Comparison of ENCODE assay signal across 18 cellular contexts in the genomic region with DNA sequence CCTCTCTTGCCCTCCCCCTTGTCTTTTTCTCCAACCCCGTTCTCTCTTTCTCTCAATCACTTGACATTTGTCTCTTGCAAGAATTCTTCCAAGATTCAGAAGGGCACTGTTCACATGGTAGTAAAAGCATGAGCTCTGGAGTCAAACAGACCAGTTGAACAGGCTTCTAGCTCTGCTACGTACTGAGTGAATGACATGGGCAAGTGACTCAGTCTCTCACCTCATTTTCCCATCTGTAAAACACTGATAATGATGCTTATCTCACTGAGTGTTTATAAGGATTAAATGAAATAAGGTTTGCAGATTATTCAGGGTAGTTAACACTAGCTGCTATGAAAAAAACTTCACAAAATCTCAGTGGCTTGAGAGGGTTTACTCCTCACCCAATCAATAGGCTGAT. TPM values are rescaled to one million over a fixed set of nuclear protein-coding genes. Genes with fewer than 3 reads are reported as not detected.
A peak's percentile ranks its signal among the peaks of the same experiment; 100 is the strongest.
DNase-seq lines count a peak whose midpoint lies in the region; ATAC-seq and TF ChIP-seq lines count a peak whose summit lies in the region.
"Had no signal": no experiment of that assay in that cellular context is flagged by ENCODE, and none has a peak within 500 bp of the region (broad histone marks: within the 10 kb centered on the region; RNA-seq: fewer than 3 reads in every experiment).

No MANE protein-coding gene starts in this region.

- peaks cover 14% of the 10 kb centered on the region for H3K4me1 ChIP-seq in OCI-LY7 (ENCODE audit: insufficient read depth, low read length, poor library complexity, severe bottlenecking)

- H3K79me2 ChIP-seq in OCI-LY7 (ENCODE audit: insufficient read depth, low read depth, low read length): no peaks in the 10 kb centered on the region

- H3K4me1 Mint-ChIP-seq in central memory CD8-positive, alpha-beta T cell: peaks cover 75% of the 10 kb centered on the region
- H3K4me1 Mint-ChIP-seq in stimulated activated memory B cell treated with anti-CD40 and anti-IgM and Interleukin-4, amounts not matched to agents 10 μg/mL and 1 μg/mL and 100 μg/mL, for 72 hours: peaks cover 51% of the 10 kb centered on the region

- H3K9me3 ChIP-seq in OCI-LY7 (ENCODE audit: low read length): no peaks in the 10 kb centered on the region
- H3K9me3 ChIP-seq: Peyer's patch had no signal

- no peaks in the 10 kb centered on the region for H3K27me3 Mint-ChIP-seq in central memory CD8-positive, alpha-beta T cell
- H3K27me3 Mint-ChIP-seq in stimulated activated memory B cell treated with anti-CD40 and anti-IgM and Interleukin-4, amounts not matched to agents 10 μg/mL and 1 μg/mL and 100 μg/mL, for 72 hours: no peaks in the 10 kb centered on the region

- peaks cover 3% of the 10 kb centered on the region; the same call in 1 of the 2 replicates for H3K36me3 ChIP-seq in OCI-LY7 (ENCODE audit: insufficient read depth, low read length)
- H3K36me3 ChIP-seq: Peyer's patch had no signal

- H3K9me2 ChIP-seq in OCI-LY7 (ENCODE audit: insufficient read depth, low read length): no peaks in the 10 kb centered on the region

- peak overlapping the region; percentile 11; the same call in 1 of the 2 replicates for H2AFZ ChIP-seq in OCI-LY7 (ENCODE audit: low read length)
- H2AFZ ChIP-seq: GM23338 had no signal

- no TSS peak for BruUV-seq in OCI-LY7 (replicated peaks; lab: Mats Ljungman, UMichigan)

- H3K27ac Mint-ChIP-seq in central memory CD8-positive, alpha-beta T cell (ENCODE audit: low read depth): peak overlapping the region; percentile 47
- H3K27ac Mint-ChIP-seq in stimulated activated memory B cell treated with anti-CD40 and anti-IgM and Interleukin-4, amounts not matched to agents 10 μg/mL and 1 μg/mL and 100 μg/mL, for 72 hours: peak overlapping the region; percentile 83
- H3K27ac Mint-ChIP-seq: GM23338, nephron progenitor cell had no signal

- H3K36me3 Mint-ChIP-seq in central memory CD8-positive, alpha-beta T cell (ENCODE audit: insufficient read depth): peaks cover 12% of the 10 kb centered on the region
- peaks cover 18% of the 10 kb centered on the region for H3K36me3 Mint-ChIP-seq in stimulated activated memory B cell treated with anti-CD40 and anti-IgM and Interleukin-4, amounts not matched to agents 10 μg/mL and 1 μg/mL and 100 μg/mL, for 72 hours

- peak overlapping the region; percentile 61 for H3K4me3 Mint-ChIP-seq in central memory CD8-positive, alpha-beta T cell
- peak overlapping the region; percentile 22 for H3K4me3 Mint-ChIP-seq in stimulated activated memory B cell treated with anti-CD40 and anti-IgM and Interleukin-4, amounts not matched to agents 10 μg/mL and 1 μg/mL and 100 μg/mL, for 72 hours
- H3K4me3 Mint-ChIP-seq: GM23338, nephron progenitor cell had no signal

- no peak overlapping the region for H3K4me2 ChIP-seq in OCI-LY7 (ENCODE audit: low read length)
- H3K4me2 ChIP-seq: GM23338 had no signal

- CTCF ChIA-PET in OCI-LY7 (lab: Charles Lee; ENCODE audit: unreplicated experiment): interaction anchor here (0.6 kb wide), 1 partner anchor 343 kb away, joined by 3 read pairs; no protein-coding TSS in a partner anchor

- no peak overlapping the region for H3K27ac ChIP-seq in OCI-LY7 (ENCODE audit: low read depth, low read length, poor library complexity, severe bottlenecking)

- no peaks in the 10 kb centered on the region for H4K20me1 ChIP-seq in OCI-LY7 (ENCODE audit: insufficient read depth, low read length)

- ATAC-seq in activated CD4-positive, CD25-positive, alpha-beta regulatory T cell treated with anti-CD3 and anti-CD28 coated beads, Interleukin-2, amount 50 U/mL, for 24 hours: peak; percentile 54 to 58
- ATAC-seq in central memory CD8-positive, alpha-beta T cell (replicated peaks; ENCODE audit: extremely low read depth, poor library complexity, severe bottlenecking): no peak
- ATAC-seq in stimulated activated memory B cell treated with anti-CD40 and anti-IgM and Interleukin-4, amounts not matched to agents 10 μg/mL and 1 μg/mL and 100 μg/mL, for 72 hours: peak; percentile 4
- ATAC-seq in HG02884 (IDR thresholded peaks at IDR 0.05; ENCODE audit: unreplicated experiment): no peak
- ATAC-seq: GM23338 had no signal

- H3K9me3 Mint-ChIP-seq in central memory CD8-positive, alpha-beta T cell: no peaks in the 10 kb centered on the region
- H3K9me3 Mint-ChIP-seq in stimulated activated memory B cell treated with anti-CD40 and anti-IgM and Interleukin-4, amounts not matched to agents 10 μg/mL and 1 μg/mL and 100 μg/mL, for 72 hours: no peaks in the 10 kb centered on the region
- H3K9me3 Mint-ChIP-seq: nephron progenitor cell had no signal

- no peak for TF ChIP-seq CTCF in OCI-LY7 (conservative IDR thresholded peaks at IDR 0.05; ENCODE audit: low read length)

- POLR2A ChIA-PET in OCI-LY7 (lab: Charles Lee): interaction anchor here (0.5 to 1.3 kb wide), 3 partner anchors 27 to 430 kb away, joined by 3 to 6 read pairs (median 5); no protein-coding TSS in a partner anchor

- no peak for DNase-seq in activated CD4-positive, CD25-positive, alpha-beta regulatory T cell (lab: John Stamatoyannopoulos, UW)
- DNase-seq in OCI-LY7 (ENCODE audit: low spot score) (no peak), GOT3 (lab: John Stamatoyannopoulos, UW) (no peak)
- DNase-seq in central memory CD8-positive, alpha-beta T cell (ENCODE audit: low spot score in 2 of 2): no peak
- DNase-seq in activated CD4-positive, alpha-beta T cell treated with anti-CD3 and anti-CD28 coated beads, Interleukin-2, amount 50 U/mL, for 1 hour: no peak
- DNase-seq: NCI-H1694 treated with DMSO at 0.1 percent for 48 hours; NCI-H524; nephron progenitor cell; retina; stimulated activated CD4-positive, alpha-beta T cell treated with anti-CD3 and anti-CD28 coated beads, Interleukin-4, amount 100 ng/mL, for 4 hours; stimulated activated naive CD4-positive, alpha-beta T cell treated with Interleukin-2 at 50 U/mL for 16 hours had no signal

- no peak overlapping the region for H3K4me3 ChIP-seq in OCI-LY7 (ENCODE audit: low read depth, low read length, poor library complexity, severe bottlenecking)
- H3K4me3 ChIP-seq: coronary artery, GM23338, Peyer's patch had no signal

- intact Hi-C loops in OCI-LY7 (cut with micrococcal nuclease; ENCODE audit: unreplicated experiment): no loop called here

RNA-seq across cellular contexts. Expression of gene IL10RA, which starts 5.9 kb away (rescaled TPM):
- total RNA-seq in OCI-LY7 (2014; rRNA removed; shearing (Covaris generic)): 8.2 and 15.7 TPM in 2 replicates
- 18.3 and 25.2 TPM in 2 replicates for total RNA-seq in OCI-LY7 (2022)
- total RNA-seq: A172 had no signal

RNA-seq across cellular contexts. Expression of gene TMPRSS13, which starts 51.1 kb away (rescaled TPM):
- total RNA-seq in OCI-LY7 (2014; rRNA removed; shearing (Covaris generic)): 0.33 and 0.79 TPM in 2 replicates
- total RNA-seq in OCI-LY7 (2022): 0.85 and 1.1 TPM in 2 replicates
- total RNA-seq: A172, Peyer's patch had no signal

Comparison
In these comparisons a context has a peak if more than half of its experiments do, and no peak if none do; other contexts are left out.
1. ATAC-seq: peak in activated CD4-positive, CD25-positive, alpha-beta regulatory T cell treated with anti-CD3 and anti-CD28 coated beads, Interleukin-2, amount 50 U/mL, for 24 hours (2 of 2) and stimulated activated memory B cell treated with anti-CD40 and anti-IgM and Interleukin-4, amounts not matched to agents 10 μg/mL and 1 μg/mL and 100 μg/mL, for 72 hours (single experiment); none in central memory CD8-positive, alpha-beta T cell (single experiment) and HG02884 (single experiment).